In genomic region chr5:95925345-95925744, GRCh38 we compare ENCODE assay signal across 15 cellular contexts. TPM values are rescaled to one million over a fixed set of nuclear protein-coding genes. Genes with fewer than 3 reads are reported as not detected.
DNase-seq lines count a peak whose midpoint lies in the region; ATAC-seq, FAIRE-seq and TF ChIP-seq lines count a peak whose summit lies in the region.
"Had no signal": no experiment of that assay in that cellular context is flagged by ENCODE, and none has a peak within 500 bp of the region (broad histone marks: within the 10 kb centered on the region; RNA-seq: fewer than 3 reads in every experiment).

No MANE protein-coding gene starts in this region.

- peaks cover 26% of the 10 kb centered on the region for H3K36me3 ChIP-seq in IMR-90 (ENCODE audit: control insufficient read depth, insufficient read depth, low read length)
- peaks cover 0 to 4% of the 10 kb centered on the region in 2 experiments; a peak in 1 of 4 replicates for H3K36me3 ChIP-seq in GM12878 (ENCODE audit: control insufficient read depth in 2 of 2, insufficient read depth in 2 of 2, low read length in 1 of 2)
- H3K36me3 ChIP-seq in CD4-positive, alpha-beta memory T cell (ENCODE audit: insufficient read depth, low read length): no peaks in the 10 kb centered on the region
- H3K36me3 ChIP-seq in kidney (ENCODE audit: control insufficient read depth in 1 of 2, insufficient read depth in 2 of 2, low read length in 2 of 2): no peaks in the 10 kb centered on the region
- H3K36me3 ChIP-seq: adrenal gland, heart left ventricle had no signal

- TF ChIP-seq POLR2A in IMR-90 (IDR thresholded peaks at IDR 0.05; ENCODE audit: low read depth, low read length) (no peak), GM12878 (IDR thresholded peaks at IDR 0.05; ENCODE audit: low read depth, low read length) (no peak)

- H2AK5ac ChIP-seq in IMR-90 (ENCODE audit: low read depth, low read length): no peak overlapping the region

- no peak overlapping the region for H3K18ac ChIP-seq in IMR-90 (ENCODE audit: low read depth, low read length)

- in situ Hi-C loops in IMR-90 (cut with MboI; ENCODE audit: low sequenced_read_pairs): no loop called here
- in situ Hi-C loops in GM12878 (cut with MboI): no loop called here

- H2AK9ac ChIP-seq in IMR-90 (replicated peaks; ENCODE audit: low read depth, low read length, poor library complexity): no peak overlapping the region

- SMC1A ChIA-PET in GM12878 (lab: Charles Lee; ENCODE audit: uncharacterized antibody, unreplicated experiment): interaction anchor here (0.7 to 5.4 kb wide), 24 partner anchors 10 to 515 kb away, joined by 3 to 62 read pairs (median 9); no protein-coding TSS in a partner anchor

- RAD21 ChIA-PET in GM12878 (lab: Charles Lee; ENCODE audit: unreplicated experiment): interaction anchor here (0.7 to 5.3 kb wide), 23 partner anchors 8 to 419 kb away, joined by 3 to 42 read pairs (median 7); partner anchors contain the start of gene ELL2

- H3K27me3 ChIP-seq in IMR-90 (ENCODE audit: control insufficient read depth, insufficient read depth, low read length) (no peaks in the 10 kb centered on the region), GM12878 (replicated peaks in 1 of 2; ENCODE audit: control insufficient read depth in 2 of 2, insufficient read depth in 2 of 2, low read length in 1 of 2) (no peaks in the 10 kb centered on the region)
- no peaks in the 10 kb centered on the region for H3K27me3 ChIP-seq in CD4-positive, alpha-beta memory T cell (ENCODE audit: insufficient read depth, low read length)
- H3K27me3 ChIP-seq: adrenal gland, heart left ventricle had no signal

- TF ChIP-seq EP300 in GM12878 (IDR thresholded peaks at IDR 0.05; ENCODE audit: borderline replicate concordance in 1 of 2, control insufficient read depth in 1 of 2, low read depth in 2 of 2, low read length in 2 of 2): no peak

- peaks cover 4 to 71% of the 10 kb centered on the region in 2 experiments for H3K79me1 ChIP-seq in IMR-90 (ENCODE audit: low read depth in 1 of 2, low read length in 2 of 2)

- H2BK20ac ChIP-seq in IMR-90 (ENCODE audit: low read depth, low read length): no peak overlapping the region

- peaks cover 62% of the 10 kb centered on the region for H3K79me2 ChIP-seq in GM12878 (ENCODE audit: control insufficient read depth, insufficient read depth, low read length)

- peak overlapping the region; percentile 6; the same call in 1 of the 2 replicates for H3K4me3 ChIP-seq in GM08714 (ENCODE audit: low read length)
- H3K4me3 ChIP-seq in IMR-90 (ENCODE audit: insufficient read depth, low read depth, low read length): no peak overlapping the region
- H3K4me3 ChIP-seq in GM12878: no peak overlapping the region
- H3K4me3 ChIP-seq in CD4-positive, alpha-beta memory T cell (ENCODE audit: low read length in 2 of 2): no peak overlapping the region
- H3K4me3 ChIP-seq in kidney (ENCODE audit: low read length in 2 of 2): no peak overlapping the region
- H3K4me3 ChIP-seq: adrenal gland, heart left ventricle had no signal

- ATAC-seq in IMR-90 (ENCODE audit: low read depth): no peak
- no peak for ATAC-seq in GM12878
- ATAC-seq in GM18519 (IDR thresholded peaks at IDR 0.05; ENCODE audit: low FRiP score, unreplicated experiment): no peak
- ATAC-seq: activated CD4-positive, alpha-beta T cell treated with anti-CD3 and anti-CD28 coated beads for 36 hours had no signal

- TF ChIP-seq CTCF in IMR-90 (conservative IDR thresholded peaks at IDR 0.05; ENCODE audit: low read depth, low read length): no peak
- no peak for TF ChIP-seq CTCF in GM12878 (IDR thresholded peaks at IDR 0.05 in 2 of 3, conservative IDR thresholded peaks at IDR 0.05 in 1 of 3; ENCODE audit: control insufficient read depth in 2 of 3, extremely low read depth in 1 of 3, insufficient read depth in 1 of 3, low read depth in 3 of 3, low read length in 3 of 3)
- TF ChIP-seq CTCF in progenitor cell of endocrine pancreas (IDR thresholded peaks at IDR 0.05; ENCODE audit: unreplicated experiment): no peak
- no peak for TF ChIP-seq CTCF in kidney (IDR thresholded peaks at IDR 0.05; ENCODE audit: borderline replicate concordance, extremely low read depth, insufficient read depth)

- H3K9me3 Mint-ChIP-seq in progenitor cell of endocrine pancreas (ENCODE audit: low read depth): no peaks in the 10 kb centered on the region
- no peaks in the 10 kb centered on the region for H3K9me3 Mint-ChIP-seq in CD4-positive, alpha-beta memory T cell

- DNase-seq in IMR-90: no peak
- DNase-seq in GM12878 (ENCODE audit: low read depth, low spot score): no peak
- no peak for DNase-seq in progenitor cell of endocrine pancreas (ENCODE audit: low spot score, unreplicated experiment)
- no peak for DNase-seq in T-helper 2 cell
- DNase-seq in CD4-positive, alpha-beta memory T cell: no peak
- no peak for DNase-seq in kidney
- DNase-seq: activated CD4-positive, alpha-beta T cell treated with anti-CD3 and anti-CD28 coated beads for 36 hours; activated CD8-positive, alpha-beta memory T cell treated with anti-CD3 and anti-CD28 coated beads, Interleukin-2, amount 10 ng/mL, durations not matched to agents 7 days and 5 days; heart left ventricle had no signal

- 0 out of 2 replicates have a peak overlapping the region, but pooled peaks have one; percentile 40 for H3K27ac ChIP-seq in IMR-90 (ENCODE audit: insufficient read depth, low read length)
- H3K27ac ChIP-seq in GM12878 (ENCODE audit: control insufficient read depth, insufficient read depth): peak overlapping the region; percentile 87
- H3K27ac ChIP-seq in CD4-positive, alpha-beta memory T cell (ENCODE audit: low read depth, low read length): no peak overlapping the region
- no peak overlapping the region for H3K27ac ChIP-seq in kidney (ENCODE audit: low read depth in 2 of 2, low read length in 2 of 2)
- H3K27ac ChIP-seq: adrenal gland, heart left ventricle had no signal

- H3K4me2 ChIP-seq in IMR-90 (ENCODE audit: low read depth, low read length) (no peak overlapping the region), GM12878 (ENCODE audit: control insufficient read depth, insufficient read depth) (peak overlapping the region; percentile 97)

- H2AFZ ChIP-seq in IMR-90 (replicated peaks; ENCODE audit: low read length, poor library complexity): no peak overlapping the region
- no peak overlapping the region for H2AFZ ChIP-seq in GM12878 (ENCODE audit: control insufficient read depth, low read depth, low read length)

- no peak for FAIRE-seq in GM12878 (lab: Jason Lieb, UNC)
- FAIRE-seq in kidney (lab: Jason Lieb, UNC): no peak
- FAIRE-seq: bronchial epithelial cell, endometrium had no signal

- peaks cover 23% of the 10 kb centered on the region for H3K9me1 ChIP-seq in IMR-90 (ENCODE audit: insufficient read depth, low read length)

- no peak for TF ChIP-seq RAD21 in IMR-90 (IDR thresholded peaks at IDR 0.05; ENCODE audit: low read length)
- TF ChIP-seq RAD21 in GM12878 (IDR thresholded peaks at IDR 0.05; ENCODE audit: insufficient read depth, low read depth, low read length): no peak

- H3K4me3 Mint-ChIP-seq in progenitor cell of endocrine pancreas (ENCODE audit: low read depth): no peak overlapping the region
- H3K4me3 Mint-ChIP-seq in CD4-positive, alpha-beta memory T cell: no peak overlapping the region
- H3K4me3 Mint-ChIP-seq: activated CD4-positive, alpha-beta T cell treated with anti-CD3 and anti-CD28 coated beads for 36 hours; activated CD8-positive, alpha-beta memory T cell treated with anti-CD3 and anti-CD28 coated beads, Interleukin-2, amount 10 ng/mL, durations not matched to agents 7 days and 5 days; neural crest cell had no signal

- intact Hi-C loops in IMR-90 (cut with micrococcal nuclease): no loop called here
- intact Hi-C loops in GM12878 (cut with micrococcal nuclease; ENCODE audit: unreplicated experiment): loop anchor here (2.0 to 10.0 kb wide), 3 partner anchors 55 to 509 kb away; partner anchors contain the start of gene PCSK1
- intact Hi-C loops in CD4-positive, alpha-beta memory T cell (cut with micrococcal nuclease): no loop called here
- intact Hi-C loops in kidney (cut with DNase I): no loop called here

- H3K14ac ChIP-seq in IMR-90 (replicated peaks; ENCODE audit: low read depth, low read length): 0 out of 2 replicates have a peak overlapping the region, but pooled peaks have one; percentile 24

- H3K36me3 Mint-ChIP-seq in progenitor cell of endocrine pancreas (ENCODE audit: insufficient read depth): peaks cover 14% of the 10 kb centered on the region
- H3K36me3 Mint-ChIP-seq in CD4-positive, alpha-beta memory T cell: no peaks in the 10 kb centered on the region

- no peak overlapping the region; the same call in 1 of the 2 replicates for H3K9ac ChIP-seq in IMR-90 (ENCODE audit: low read depth, low read length)
- no peak overlapping the region for H3K9ac ChIP-seq in GM12878 (ENCODE audit: control insufficient read depth, insufficient read depth, low read length)
- no peak overlapping the region for H3K9ac ChIP-seq in kidney (ENCODE audit: low read length in 2 of 2)

- no peaks in the 10 kb centered on the region for H3K27me3 Mint-ChIP-seq in progenitor cell of endocrine pancreas
- H3K27me3 Mint-ChIP-seq in CD4-positive, alpha-beta memory T cell: no peaks in the 10 kb centered on the region
- H3K27me3 Mint-ChIP-seq: activated CD4-positive, alpha-beta T cell treated with anti-CD3 and anti-CD28 coated beads for 36 hours; activated CD8-positive, alpha-beta memory T cell treated with anti-CD3 and anti-CD28 coated beads, Interleukin-2, amount 10 ng/mL, durations not matched to agents 7 days and 5 days had no signal

- H3K4ac ChIP-seq in IMR-90 (ENCODE audit: low read depth, low read length): no peak overlapping the region

- H3K4me1 ChIP-seq in IMR-90 (ENCODE audit: control insufficient read depth, insufficient read depth, low read length): peaks cover 27% of the 10 kb centered on the region
- peaks cover 61% of the 10 kb centered on the region for H3K4me1 ChIP-seq in GM12878 (ENCODE audit: control insufficient read depth, insufficient read depth, low read length)
- H3K4me1 ChIP-seq in CD4-positive, alpha-beta memory T cell (ENCODE audit: insufficient read depth, low read length): no peaks in the 10 kb centered on the region
- H3K4me1 ChIP-seq in kidney (ENCODE audit: control insufficient read depth in 1 of 2, insufficient read depth in 1 of 2, low read depth in 1 of 2, low read length in 2 of 2): no peaks in the 10 kb centered on the region
- H3K4me1 ChIP-seq: adrenal gland had no signal

- POLR2A ChIA-PET in IMR-90 (lab: Charles Lee; ENCODE audit: unreplicated experiment) (interaction anchor here (1.1 kb wide), 1 partner anchor 399 kb away, joined by 3 read pairs; no protein-coding TSS in a partner anchor), GM12878 (lab: Charles Lee) (interaction anchor here (0.5 to 3.2 kb wide), 11 partner anchors 13 to 113 kb away, joined by 3 to 18 read pairs (median 5); no protein-coding TSS in a partner anchor)
- POLR2A ChIA-PET in CD4-positive, alpha-beta memory T cell (lab: Charles Lee; ENCODE audit: partially characterized antibody): no interaction called here

- H2BK15ac ChIP-seq in IMR-90 (ENCODE audit: low read depth, low read length): no peak overlapping the region

- no peak overlapping the region for H2BK120ac ChIP-seq in IMR-90 (ENCODE audit: low read depth, low read length)

- no peak overlapping the region for H4K8ac ChIP-seq in IMR-90 (ENCODE audit: low read depth in 2 of 2, low read length in 2 of 2)

- dilution Hi-C loops in IMR-90 (cut with HindIII; ENCODE audit: low sequenced_read_pairs, unreplicated experiment): no loop called here

- peak overlapping the region; percentile 55 for H3K27ac Mint-ChIP-seq in progenitor cell of endocrine pancreas
- no peak overlapping the region for H3K27ac Mint-ChIP-seq in CD4-positive, alpha-beta memory T cell
- H3K27ac Mint-ChIP-seq: activated CD4-positive, alpha-beta T cell treated with anti-CD3 and anti-CD28 coated beads for 36 hours had no signal

- H4K91ac ChIP-seq in IMR-90 (ENCODE audit: insufficient read depth, low read depth, low read length): no peak overlapping the region

- WGBS in IMR-90 (ENCODE audit: extremely low coverage in 2 of 2, insufficient read length in 1 of 2), 2 experiments: no CpG with 5 or more reads among the region's 2 CpGs
- WGBS in GM12878 (ENCODE audit: insufficient coverage, insufficient replicate concordance, low lambda C conversion rate, missing lambda C conversion rate): 26% methylated on average over 2 of the region's 2 CpGs

- CTCF ChIA-PET in IMR-90 (lab: Yijun Ruan, JAX): no interaction called here
- CTCF ChIA-PET in GM12878 (lab: Yijun Ruan, JAX): interaction anchor here (0.7 to 4.8 kb wide), 11 partner anchors 9 to 411 kb away, joined by 3 to 54 read pairs (median 5); no protein-coding TSS in a partner anchor
- CTCF ChIA-PET in CD4-positive, alpha-beta memory T cell (lab: Charles Lee; ENCODE audit: partially characterized antibody): no interaction called here

- H3K9me3 ChIP-seq in IMR-90 (ENCODE audit: control insufficient read depth, insufficient read depth, low read length) (no peaks in the 10 kb centered on the region), GM12878 (replicated peaks; ENCODE audit: control insufficient read depth, insufficient read depth, low read length) (no peaks in the 10 kb centered on the region; the same call in 1 of the 3 replicates), kidney (ENCODE audit: control insufficient read depth in 1 of 2, low read length in 2 of 2) (no peaks in the 10 kb centered on the region)
- H3K9me3 ChIP-seq in CD4-positive, alpha-beta memory T cell (ENCODE audit: control insufficient read depth in 1 of 2, low read length in 2 of 2): no peaks in the 10 kb centered on the region
- H3K9me3 ChIP-seq: adrenal gland, heart left ventricle had no signal

- BruUV-seq in IMR-90 (replicated peaks; lab: Mats Ljungman, UMichigan) (no TSS peak), GM12878 (replicated peaks; lab: Mats Ljungman, UMichigan) (no TSS peak)

- H2BK5ac ChIP-seq in IMR-90 (ENCODE audit: low read depth, low read length, poor library complexity, severe bottlenecking): peak overlapping the region; percentile 66

- H3K23ac ChIP-seq in IMR-90 (ENCODE audit: low read depth, low read length): no peak overlapping the region; the same call in 1 of the 2 replicates

- H3K4me1 Mint-ChIP-seq in progenitor cell of endocrine pancreas (ENCODE audit: low read depth): peaks cover 45% of the 10 kb centered on the region
- H3K4me1 Mint-ChIP-seq in CD4-positive, alpha-beta memory T cell: peaks cover 0 to 8% (median 6%) of the 10 kb centered on the region in 4 donors

- H3K56ac ChIP-seq in IMR-90 (ENCODE audit: extremely low read depth, insufficient read depth, low read length): no peak overlapping the region

- H4K5ac ChIP-seq in IMR-90 (ENCODE audit: low read depth, low read length): no peak overlapping the region

- H4K20me1 ChIP-seq in IMR-90 (ENCODE audit: insufficient read depth, low read length) (peaks cover 86% of the 10 kb centered on the region), GM12878 (ENCODE audit: control insufficient read depth, insufficient read depth) (no peaks in the 10 kb centered on the region)

RNA-seq across cellular contexts. Expression of gene ELL2, which starts 36.3 kb away (rescaled TPM):
- 92.5 and 137 TPM in 2 replicates for total RNA-seq in IMR-90 (2012; rRNA removed)
- polyA plus RNA-seq in IMR-90 (2012; rRNA removed): 52.4 and 61.4 TPM in 2 replicates
- 16.4 and 21.9 TPM in 2 replicates for polyA plus RNA-seq in IMR-90 (2012; cell fraction: cytosol; rRNA removed)
- 23.4 and 161 TPM in 2 replicates for polyA plus RNA-seq in IMR-90 (2012; cell fraction: nucleus; rRNA removed; ENCODE audit: low replicate concordance)
- 85.3 and 105 TPM in 2 replicates for total RNA-seq in GM12878 (2013; cell fraction: nucleolus; rRNA removed)
- total RNA-seq in GM12878 (2014; rRNA removed): 59.9 and 61.6 TPM in 2 replicates
- total RNA-seq in GM12878 (2014; rRNA removed; fragmentation: Illumina TruSeq; extraction: Trizol): 83.8 and 87.5 TPM in 2 replicates
- total RNA-seq in GM12878 (2021): 76.1 and 76.9 TPM in 2 replicates
- 24.4 TPM for polyA plus RNA-seq in GM12878 (2011; ENCODE audit: low read depth)
- polyA plus RNA-seq in GM12878 (2011; rRNA removed): 91.4 and 122 TPM in 2 replicates
- polyA plus RNA-seq in GM12878 (2011; cell fraction: cytosol; rRNA removed): 38.3 and 41.6 TPM in 2 replicates
- 70.5 and 86.0 TPM in 2 replicates for polyA plus RNA-seq in GM12878 (2011; cell fraction: nucleus; rRNA removed)
- polyA plus RNA-seq in GM12878 (2012): 32.2 and 37.2 TPM in 2 replicates
- 64.9 and 73.3 TPM in 2 replicates for polyA plus RNA-seq in GM12878 (2014; fragmentation: Illumina TruSeq; extraction: Trizol)
- 10 to 100 TPM; 24.2 to 34.4 TPM for polyA plus RNA-seq in GM12878 (2014; fragmentation: Nextera tagmentation; extraction: Ambion mirVana)
- polyA plus RNA-seq in GM12878 (2014; rRNA removed): 46.4 and 47.7 TPM in 2 replicates
- 10 to 100 TPM; 50.2 to 53.1 TPM for polyA plus RNA-seq in GM12878 (2016; fragmentation: Nextera tagmentation; extraction: Ambion mirVana)
- polyA minus RNA-seq in GM12878 (2011; rRNA and poly(A)+ RNA removed): 110 and 125 TPM in 2 replicates
- polyA minus RNA-seq in GM12878 (2011; cell fraction: cytosol; rRNA and poly(A)+ RNA removed): 41.3 and 44.8 TPM in 2 replicates
- 172 and 368 TPM in 2 replicates for polyA minus RNA-seq in GM12878 (2011; cell fraction: nucleus; rRNA and poly(A)+ RNA removed)
- total RNA-seq in progenitor cell of endocrine pancreas: 124 and 145 TPM in 2 replicates
- total RNA-seq in CD4-positive, alpha-beta memory T cell: 10 to 100 TPM; 14.0 to 15.6 TPM
- polyA plus RNA-seq in CD4-positive, alpha-beta memory T cell: 1 to 10 TPM; 2.8 to 4.5 TPM
- total RNA-seq in kidney: 37.2 TPM
- 10.1 TPM for polyA plus RNA-seq in kidney (ENCODE audit: insufficient read depth, low read depth, low replicate concordance)

Comparison
In these comparisons a context has a peak if more than half of its experiments do, and no peak if none do; other contexts are left out.
1. H3K27ac ChIP-seq: peak in IMR-90 (single experiment) and GM12878 (single experiment); none in CD4-positive, alpha-beta memory T cell (single experiment) and kidney (0 of 2).